Comparison of ENCODE assay signal across 8 cellular contexts in the genomic region with DNA sequence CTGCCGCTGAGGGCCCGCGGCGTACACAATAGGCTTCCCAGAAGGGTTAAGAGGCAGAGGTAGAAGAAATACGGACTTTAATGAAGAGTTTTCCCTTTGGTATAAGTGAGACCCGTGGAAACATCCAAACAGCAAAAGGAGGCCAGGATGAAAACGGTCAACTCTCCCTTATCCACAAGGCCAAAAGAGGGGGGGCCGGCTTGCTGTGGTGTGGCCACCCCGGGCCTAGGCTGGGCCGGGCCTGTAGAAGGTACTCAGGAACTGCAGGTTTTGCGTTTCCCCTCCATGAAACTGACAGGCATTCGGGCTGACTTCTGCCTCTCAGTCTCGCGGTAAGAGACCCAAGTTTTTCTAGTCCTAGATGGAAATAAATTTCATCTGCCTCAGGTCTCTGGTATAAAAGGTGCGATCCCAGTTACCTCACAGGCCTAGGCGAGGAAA. TPM values are rescaled to one million over a fixed set of nuclear protein-coding genes. Genes with fewer than 3 reads are reported as not detected.
A peak's percentile ranks its signal among the peaks of the same experiment; 100 is the strongest.
DNase-seq lines count a peak whose midpoint lies in the region; ATAC-seq and TF ChIP-seq lines count a peak whose summit lies in the region.

No MANE protein-coding gene starts in this region.

- intact Hi-C loops in breast epithelium (cut with DNase I; ENCODE audit: low total_unique reads) = loop anchor here (10.0 kb wide), 1 partner anchor 723 kb away; a partner anchor contains a TSS

- H3K27me3 ChIP-seq in breast epithelium (no peaks in the 10 kb centered on the region), liver (ENCODE audit: control insufficient read depth in 4 of 4, insufficient read depth in 4 of 4, low read length in 3 of 4) (no peaks in the 10 kb centered on the region), thymus (ENCODE audit: control insufficient read depth, insufficient read depth) (no peaks in the 10 kb centered on the region)

- peak overlapping the region; percentile 65 to 88 for H3K9ac ChIP-seq in liver (ENCODE audit: low read depth in 1 of 2, low read length in 2 of 2)

- TF ChIP-seq CTCF in AG04449 (IDR thresholded peaks at IDR 0.05; ENCODE audit: insufficient read depth, low read length, missing control alignments) = no peak
- TF ChIP-seq CTCF in GM13977 (IDR thresholded peaks at IDR 0.05; ENCODE audit: extremely low read depth, insufficient read depth, missing control alignments) = no peak
- TF ChIP-seq CTCF in breast epithelium (IDR thresholded peaks at IDR 0.05) = no peak
- TF ChIP-seq CTCF in liver (IDR thresholded peaks at IDR 0.05; ENCODE audit: low read depth, low read length, missing input control) = no peak

- CTCF ChIA-PET in AG04449 (lab: Yijun Ruan, JAX) = interaction anchor here (0.7 to 5.0 kb wide), 12 partner anchors 9 to 167 kb away, joined by 3 to 62 read pairs (median 5); a partner anchor contains a TSS

- no peak for TF ChIP-seq RAD21 in liver (IDR thresholded peaks at IDR 0.05)

- H3K36me3 ChIP-seq in breast epithelium (no peaks in the 10 kb centered on the region), liver (ENCODE audit: control insufficient read depth in 4 of 4, insufficient read depth in 3 of 4, low read depth in 1 of 4, low read length in 3 of 4) (peaks cover 6 to 47% (median 27%) of the 10 kb centered on the region in 4 donors), thymus (ENCODE audit: control insufficient read depth, insufficient read depth) (peaks cover 48% of the 10 kb centered on the region)

- no peak for ATAC-seq in GM21528 (IDR thresholded peaks at IDR 0.05; ENCODE audit: low FRiP score, unreplicated experiment)

- H3K9me3 ChIP-seq in breast epithelium (no peaks in the 10 kb centered on the region), liver (ENCODE audit: control insufficient read depth in 4 of 4, low read length in 3 of 4) (no peaks in the 10 kb centered on the region), thymus (ENCODE audit: control insufficient read depth) (no peaks in the 10 kb centered on the region)

- no peak for TF ChIP-seq POLR2A in breast epithelium (IDR thresholded peaks at IDR 0.05)

- H3K4me3 ChIP-seq in AG04449 (ENCODE audit: low read depth, low read length) (peak overlapping the region; percentile 74), breast epithelium (peak overlapping the region; percentile 87 to 91 (median 90)), liver (ENCODE audit: low read depth in 1 of 3, low read length in 3 of 3) (peak overlapping the region; percentile 78 to 86 (median 82)), thymus (ENCODE audit: low read length) (peak overlapping the region; percentile 78)

- POLR2A ChIA-PET in AG04449 (lab: Yijun Ruan, JAX) = interaction anchor here (1.2 to 3.9 kb wide), 4 partner anchors 10 to 55 kb away, joined by 4 to 74 read pairs (median 4); a partner anchor contains a TSS

- in situ Hi-C loops in GM13977 (cut with MboI; ENCODE audit: low pct_unique_long_range_greater_than_20kb, low sequenced_read_pairs, unreplicated experiment) = no loop called here

- H3K4me1 ChIP-seq in breast epithelium (peaks cover 0 to 18% of the 10 kb centered on the region in 2 donors), liver (ENCODE audit: control insufficient read depth in 4 of 4, insufficient read depth in 4 of 4, low read length in 3 of 4) (peaks cover 0 to 42% (median 24%) of the 10 kb centered on the region in 4 donors), thymus (ENCODE audit: control insufficient read depth, insufficient read depth, low read length) (peaks cover 8% of the 10 kb centered on the region)

- 4% methylated on average over 16 of the region's 16 CpGs for WGBS in liver
- WGBS in thymus = 7% methylated on average over 16 of the region's 16 CpGs

- DNase-seq in AG04449 (ENCODE audit: low read depth, low spot score) (no peak), GM13977 (ENCODE audit: low spot score) (peak; percentile 50), NAMALWA (ENCODE audit: low spot score) (peak; percentile 78), breast epithelium (ENCODE audit: low spot score in 2 of 2) (no peak), GM03348 (ENCODE audit: low spot score) (no peak)

- H3K27ac ChIP-seq in breast epithelium (peak overlapping the region; percentile 97 to 100), liver (ENCODE audit: low read depth in 1 of 2, low read length in 2 of 2) (peak overlapping the region; percentile 83 to 97), thymus (ENCODE audit: low read depth) (peak overlapping the region; percentile 99)

TF ChIP-seq in liver, 16 proteins besides CTCF, POLR2A, EP300 and RAD21:
- TF ChIP-seq FOXA2 (IDR thresholded peaks at IDR 0.05) = no peak
- TF ChIP-seq, protein P1, sequence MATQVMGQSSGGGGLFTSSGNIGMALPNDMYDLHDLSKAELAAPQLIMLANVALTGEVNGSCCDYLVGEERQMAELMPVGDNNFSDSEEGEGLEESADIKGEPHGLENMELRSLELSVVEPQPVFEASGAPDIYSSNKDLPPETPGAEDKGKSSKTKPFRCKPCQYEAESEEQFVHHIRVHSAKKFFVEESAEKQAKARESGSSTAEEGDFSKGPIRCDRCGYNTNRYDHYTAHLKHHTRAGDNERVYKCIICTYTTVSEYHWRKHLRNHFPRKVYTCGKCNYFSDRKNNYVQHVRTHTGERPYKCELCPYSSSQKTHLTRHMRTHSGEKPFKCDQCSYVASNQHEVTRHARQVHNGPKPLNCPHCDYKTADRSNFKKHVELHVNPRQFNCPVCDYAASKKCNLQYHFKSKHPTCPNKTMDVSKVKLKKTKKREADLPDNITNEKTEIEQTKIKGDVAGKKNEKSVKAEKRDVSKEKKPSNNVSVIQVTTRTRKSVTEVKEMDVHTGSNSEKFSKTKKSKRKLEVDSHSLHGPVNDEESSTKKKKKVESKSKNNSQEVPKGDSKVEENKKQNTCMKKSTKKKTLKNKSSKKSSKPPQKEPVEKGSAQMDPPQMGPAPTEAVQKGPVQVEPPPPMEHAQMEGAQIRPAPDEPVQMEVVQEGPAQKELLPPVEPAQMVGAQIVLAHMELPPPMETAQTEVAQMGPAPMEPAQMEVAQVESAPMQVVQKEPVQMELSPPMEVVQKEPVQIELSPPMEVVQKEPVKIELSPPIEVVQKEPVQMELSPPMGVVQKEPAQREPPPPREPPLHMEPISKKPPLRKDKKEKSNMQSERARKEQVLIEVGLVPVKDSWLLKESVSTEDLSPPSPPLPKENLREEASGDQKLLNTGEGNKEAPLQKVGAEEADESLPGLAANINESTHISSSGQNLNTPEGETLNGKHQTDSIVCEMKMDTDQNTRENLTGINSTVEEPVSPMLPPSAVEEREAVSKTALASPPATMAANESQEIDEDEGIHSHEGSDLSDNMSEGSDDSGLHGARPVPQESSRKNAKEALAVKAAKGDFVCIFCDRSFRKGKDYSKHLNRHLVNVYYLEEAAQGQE (IDR thresholded peaks at IDR 0.05) = no peak
- no peak for TF ChIP-seq YY1 (IDR thresholded peaks at IDR 0.05)
TF ChIP-seq in liver: peak in this region for 0.

RNA-seq across cellular contexts. Expression of a gene that starts 0.7 kb away (rescaled TPM):
- 10 to 100 TPM; 14.6 to 26.2 (median 20.3) TPM for total RNA-seq in breast epithelium
- 1 to 10 TPM; 6.5 to 7.4 TPM for total RNA-seq in liver
- 1 to 10 TPM; 5.0 to 8.2 TPM for polyA plus RNA-seq in liver
- 24.5 TPM for polyA plus RNA-seq in thymus

RNA-seq across cellular contexts. Expression of a gene that starts 6.4 kb away (rescaled TPM):
- total RNA-seq in breast epithelium (100 to 1,000 TPM in 2 of 3 donors, 10 to 100 TPM in 1; 79.3 to 156 (median 105) TPM), liver (10 to 100 TPM; 24.6 to 42.8 TPM)
- polyA plus RNA-seq in liver (10 to 100 TPM in 1 of 2 donors, 1 to 10 TPM in 1; 3.8 to 16.4 TPM), thymus (104 TPM)

RNA-seq across cellular contexts. Expression of a gene that starts 8.3 kb away (rescaled TPM):
- total RNA-seq in breast epithelium (100 to 1,000 TPM in 2 of 3 donors, 10 to 100 TPM in 1; 94.4 to 177 (median 134) TPM), liver (10 to 100 TPM; 53.2 to 65.5 TPM)
- polyA plus RNA-seq in liver (10 to 100 TPM; 27.2 to 62.8 TPM), thymus (66.7 TPM)

RNA-seq across cellular contexts. Expression of a gene that starts 12.2 kb away (rescaled TPM):
- total RNA-seq in breast epithelium (100 to 1,000 TPM in 1 of 3 donors, 10 to 100 TPM in 2; 44.6 to 104 (median 47.3) TPM), liver (10 to 100 TPM; 32.4 to 54.4 TPM)
- polyA plus RNA-seq in liver (10 to 100 TPM; 34.3 to 57.9 TPM), thymus (32.8 TPM)

RNA-seq across cellular contexts. Expression of a gene that starts 20.9 kb away (rescaled TPM):
- 10 to 100 TPM; 27.0 to 42.7 (median 39.3) TPM for total RNA-seq in breast epithelium
- total RNA-seq in liver = 10 to 100 TPM; 10.4 to 20.2 TPM
- 10 to 100 TPM; 24.7 to 31.6 TPM for polyA plus RNA-seq in liver
- 34.8 TPM for polyA plus RNA-seq in thymus

Comparison
In these comparisons a context has a peak if more than half of its experiments do, and no peak if none do; other contexts are left out.
1. DNase-seq: peak in GM13977 (single experiment) and NAMALWA (single experiment); none in AG04449 (single experiment), breast epithelium (0 of 2) and GM03348 (single experiment).
2. Peak in every context shown above with its lines, with median percentiles within 50 percentile points of each other: H3K4me3 ChIP-seq and H3K27ac ChIP-seq.